Comparison of ENCODE assay signal across 8 cellular contexts in genomic region chr2:97645112-97645699, GRCh38. TPM values are rescaled to one million over a fixed set of nuclear protein-coding genes. Genes with fewer than 3 reads are reported as not detected.
A peak's percentile ranks its signal among the peaks of the same experiment; 100 is the strongest.
DNase-seq lines count a peak whose midpoint lies in the region; ATAC-seq and TF ChIP-seq lines count a peak whose summit lies in the region.

No MANE protein-coding gene starts in this region.

- H3K27me3 Mint-ChIP-seq in activated T-cell treated with anti-CD3 and anti-CD28 coated beads, Interleukin-2, amount 50 U/mL, for 4 hours (ENCODE audit: low read depth): no peaks in the 10 kb centered on the region

- TF ChIP-seq EP300 in sigmoid colon (IDR thresholded peaks at IDR 0.05): no peak

- peaks cover 16% of the 10 kb centered on the region for H3K36me3 Mint-ChIP-seq in activated T-cell treated with anti-CD3 and anti-CD28 coated beads, Interleukin-2, amount 50 U/mL, for 4 hours (ENCODE audit: insufficient read depth)

- no peaks in the 10 kb centered on the region for H3K9me3 Mint-ChIP-seq in activated T-cell treated with anti-CD3 and anti-CD28 coated beads, Interleukin-2, amount 50 U/mL, for 4 hours

- H3K4me1 Mint-ChIP-seq in activated T-cell treated with anti-CD3 and anti-CD28 coated beads, Interleukin-2, amount 50 U/mL, for 4 hours (ENCODE audit: low read depth): peaks cover 19% of the 10 kb centered on the region

- H3K4me1 ChIP-seq in right atrium auricular region (peaks cover 0 to 20% of the 10 kb centered on the region in 2 donors), sigmoid colon (peaks cover 0 to 21% (median 18%) of the 10 kb centered on the region in 4 donors)

- no peak for TF ChIP-seq POLR2A in sigmoid colon (IDR thresholded peaks at IDR 0.05)

- intact Hi-C loops in sigmoid colon (cut with DNase I): loop anchor here (5.0 to 10.0 kb wide), 2 partner anchors 50 to 52 kb away; no protein-coding TSS in a partner anchor

- no peak for TF ChIP-seq CTCF in right atrium auricular region (IDR thresholded peaks at IDR 0.05)
- no peak for TF ChIP-seq CTCF in sigmoid colon (IDR thresholded peaks at IDR 0.05)

- peak overlapping the region; percentile 90 for H3K4me3 Mint-ChIP-seq in activated T-cell treated with anti-CD3 and anti-CD28 coated beads, Interleukin-2, amount 50 U/mL, for 4 hours

- H3K9me3 ChIP-seq in right atrium auricular region: no peaks in the 10 kb centered on the region
- no peaks in the 10 kb centered on the region for H3K9me3 ChIP-seq in sigmoid colon

- peaks cover 30% of the 10 kb centered on the region for H3K36me3 ChIP-seq in right atrium auricular region
- H3K36me3 ChIP-seq in sigmoid colon: peaks cover 0 to 31% (median 25%) of the 10 kb centered on the region in 4 donors

- H3K27ac ChIP-seq in right atrium auricular region (peak overlapping the region; percentile 93 to 94), sigmoid colon (peak overlapping the region; percentile 89 to 95 (median 91))

- no peaks in the 10 kb centered on the region for H3K27me3 ChIP-seq in right atrium auricular region
- H3K27me3 ChIP-seq in sigmoid colon: no peaks in the 10 kb centered on the region

- DNase-seq in KG1 (lab: John Stamatoyannopoulos, UW): peak; percentile 54
- DNase-seq in activated T-cell treated with anti-CD3 and anti-CD28 coated beads, Interleukin-2, amount 50 U/mL, for 4 hours: no peak
- no peak for DNase-seq in right atrium auricular region (ENCODE audit: low spot score)
- DNase-seq in sigmoid colon: peak; percentile 74
- DNase-seq in GOT3 (lab: John Stamatoyannopoulos, UW): no peak
- DNase-seq in COLO829 (ENCODE audit: low spot score): no peak

- H3K4me3 ChIP-seq in GM08714 (ENCODE audit: low read length) (peak overlapping the region; percentile 73; the same call in 1 of the 2 replicates), right atrium auricular region (peak overlapping the region; percentile 90 to 91), sigmoid colon (peak overlapping the region; percentile 63 to 96 (median 82))

- ATAC-seq in GM21576 (IDR thresholded peaks at IDR 0.05; ENCODE audit: unreplicated experiment): peak; percentile 28
- ATAC-seq in activated T-cell treated with anti-CD3 and anti-CD28 coated beads, Interleukin-2, amount 50 U/mL, for 4 hours: peak; percentile 54 to 61

- 8% methylated on average over 19 of the region's 19 CpGs for WGBS in sigmoid colon, 2 donors

RNA-seq across cellular contexts. Expression of gene COX5B, which starts 0.7 kb away (rescaled TPM):
- total RNA-seq in activated T-cell treated with anti-CD3 and anti-CD28 coated beads, Interleukin-2, amount 50 U/mL, for 4 hours: 100 to 1,000 TPM; 198 to 216 (median 215) TPM
- total RNA-seq in right atrium auricular region (1,000 to 10,000 TPM; 1,312 to 1,415 TPM), sigmoid colon (100 to 1,000 TPM; 358 to 796 (median 595) TPM)
- polyA plus RNA-seq in sigmoid colon: 1,000 to 10,000 TPM in 1 of 3 donors, 100 to 1,000 TPM in 2; 596 to 1,023 (median 842) TPM

RNA-seq across cellular contexts. Expression of gene ACTR1B, which starts 18.6 kb away (rescaled TPM):
- total RNA-seq in activated T-cell treated with anti-CD3 and anti-CD28 coated beads, Interleukin-2, amount 50 U/mL, for 4 hours: 10 to 100 TPM; 66.3 to 70.7 (median 67.1) TPM
- total RNA-seq in right atrium auricular region (10 to 100 TPM; 40.8 to 71.5 TPM), sigmoid colon (10 to 100 TPM; 63.0 to 85.3 (median 77.6) TPM)
- 10 to 100 TPM; 55.3 to 75.4 (median 67.5) TPM for polyA plus RNA-seq in sigmoid colon

RNA-seq across cellular contexts. Expression of gene C2orf92, which starts 24.3 kb away (rescaled TPM):
- total RNA-seq in activated T-cell treated with anti-CD3 and anti-CD28 coated beads, Interleukin-2, amount 50 U/mL, for 4 hours: 1 to 10 TPM; 3.3 to 4.4 (median 4.0) TPM
- total RNA-seq in right atrium auricular region (1 to 10 TPM; 3.0 to 3.1 TPM), sigmoid colon (10 to 100 TPM in 1 of 4 donors, 1 to 10 TPM in 2, not detected in 1; 6.0 to 22.7 (median 6.3) TPM)
- polyA plus RNA-seq in sigmoid colon: 1 to 10 TPM in 2 of 3 donors, not detected in 1; 2.9 to 4.2 TPM

RNA-seq across cellular contexts. Expression of gene ANKRD36B, which starts 55.5 kb away (rescaled TPM):
- total RNA-seq in activated T-cell treated with anti-CD3 and anti-CD28 coated beads, Interleukin-2, amount 50 U/mL, for 4 hours: 10 to 100 TPM; 12.2 to 17.3 (median 13.7) TPM
- total RNA-seq in right atrium auricular region (1 to 10 TPM; 4.6 to 9.6 TPM), sigmoid colon (10 to 100 TPM; 25.0 to 55.4 (median 41.7) TPM)
- polyA plus RNA-seq in sigmoid colon: 10 to 100 TPM in 1 of 3 donors, 1 to 10 TPM in 2; 1.4 to 13.6 (median 2.4) TPM

Comparison
In these comparisons a context has a peak if more than half of its experiments do, and no peak if none do; other contexts are left out.
1. DNase-seq: peak in KG1 (single experiment) and sigmoid colon (single experiment); none in activated T-cell treated with anti-CD3 and anti-CD28 coated beads, Interleukin-2, amount 50 U/mL, for 4 hours (single experiment), right atrium auricular region (single experiment), GOT3 (single experiment) and COLO829 (single experiment).
2. Peak in every context shown above with its lines, with median percentiles within 50 percentile points of each other: H3K4me3 ChIP-seq.